In the genomic region with DNA sequence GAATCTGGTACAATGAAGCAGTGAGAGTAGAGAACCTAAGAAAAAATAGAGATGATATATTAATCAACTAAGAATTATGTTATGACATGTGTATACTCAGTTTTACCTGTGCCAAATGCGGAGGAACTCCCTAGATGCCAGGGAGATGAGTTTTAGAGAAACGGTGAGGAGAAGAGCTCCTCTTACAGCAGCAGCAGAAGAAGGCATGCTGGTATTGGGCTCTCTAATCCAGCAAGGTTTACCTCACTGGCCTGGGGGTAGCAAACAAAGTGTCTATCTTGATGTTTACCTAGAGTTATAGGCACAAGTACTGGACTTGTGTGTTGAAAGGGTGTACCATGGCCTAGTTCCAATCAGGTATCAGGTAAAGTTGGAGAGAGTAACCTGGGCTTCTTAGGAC, we compare ENCODE assay signal across 17 cellular contexts. TPM values are rescaled to one million over a fixed set of nuclear protein-coding genes. Genes with fewer than 3 reads are reported as not detected.
DNase-seq lines count a peak whose midpoint lies in the region; ATAC-seq and TF ChIP-seq lines count a peak whose summit lies in the region.
"Had no signal": no experiment of that assay in that cellular context is flagged by ENCODE, and none has a peak within 500 bp of the region (broad histone marks: within the 10 kb centered on the region; RNA-seq: fewer than 3 reads in every experiment).

No MANE protein-coding gene starts in this region.

- H3K4me1 Mint-ChIP-seq in glutamatergic neuron (ENCODE audit: low read depth, unreplicated experiment): no peaks in the 10 kb centered on the region
- H3K4me1 Mint-ChIP-seq: B cell; CD4-positive, CD25-positive, alpha-beta regulatory T cell had no signal

- no peak overlapping the region for H3K27ac Mint-ChIP-seq in glutamatergic neuron (ENCODE audit: unreplicated experiment)
- H3K27ac Mint-ChIP-seq: B cell; CD4-positive, CD25-positive, alpha-beta regulatory T cell; CD8-positive, alpha-beta T cell; HFFc6 had no signal

- no peak overlapping the region for H3K27ac ChIP-seq in RWPE2 (ENCODE audit: poor library complexity, severe bottlenecking)
- H3K27ac ChIP-seq in epithelial cell of prostate: peak overlapping the region; percentile 14
- no peak overlapping the region for H3K27ac ChIP-seq in caudate nucleus (ENCODE audit: low read depth, low read length)
- H3K27ac ChIP-seq: BLaER1, C4-2B had no signal

- no peaks in the 10 kb centered on the region for H3K9me3 Mint-ChIP-seq in glutamatergic neuron (ENCODE audit: unreplicated experiment)
- H3K9me3 Mint-ChIP-seq: CD8-positive, alpha-beta T cell; HFFc6 had no signal

- peaks cover 15% of the 10 kb centered on the region for H3K4me1 ChIP-seq in RWPE2 (ENCODE audit: insufficient read depth, poor library complexity, severe bottlenecking)
- H3K4me1 ChIP-seq: BLaER1, Caco-2, HAP-1 had no signal

- H3K4me3 ChIP-seq in LNCaP clone FGC (ENCODE audit: low read depth, low read length) (no peak overlapping the region), RWPE2 (ENCODE audit: severe bottlenecking) (no peak overlapping the region)
- H3K4me3 ChIP-seq: BLaER1, HAP-1 had no signal

- no peaks in the 10 kb centered on the region for H3K36me3 ChIP-seq in RWPE2 (ENCODE audit: low read depth)
- H3K36me3 ChIP-seq: BLaER1, HAP-1 had no signal

- no peaks in the 10 kb centered on the region for H3K9me3 ChIP-seq in RWPE2 (ENCODE audit: severe bottlenecking)
- H3K9me3 ChIP-seq: BLaER1, Caco-2, HAP-1 had no signal

- no peak overlapping the region for H3K4me3 Mint-ChIP-seq in glutamatergic neuron (ENCODE audit: unreplicated experiment)
- H3K4me3 Mint-ChIP-seq: B cell; CD4-positive, CD25-positive, alpha-beta regulatory T cell; CD8-positive, alpha-beta T cell; HFFc6 had no signal

- no peaks in the 10 kb centered on the region for H3K36me3 Mint-ChIP-seq in glutamatergic neuron (ENCODE audit: unreplicated experiment)
- H3K36me3 Mint-ChIP-seq: CD4-positive, CD25-positive, alpha-beta regulatory T cell; CD8-positive, alpha-beta T cell had no signal

- no peaks in the 10 kb centered on the region for H3K27me3 ChIP-seq in RWPE2 (ENCODE audit: insufficient read depth, poor library complexity, severe bottlenecking)
- H3K27me3 ChIP-seq: BLaER1 had no signal

- peak; percentile 63 for ATAC-seq in RWPE2 (ENCODE audit: low read depth)
- ATAC-seq: CD8-positive, alpha-beta T cell had no signal

- DNase-seq in LNCaP clone FGC (ENCODE audit: low read depth) (peak; percentile 76), RWPE2 (ENCODE audit: low spot score) (no peak), epithelial cell of prostate (ENCODE audit: low read depth, low spot score) (peak; percentile 24), caudate nucleus (lab: John Stamatoyannopoulos, UW) (no peak), middle frontal gyrus (ENCODE audit: extremely low spot score, low spot score) (no peak), glutamatergic neuron (no peak)
- DNase-seq: Caco-2; CD4-positive, CD25-positive, alpha-beta regulatory T cell; CD8-positive, alpha-beta T cell; DMS153; DND-41; GOT3; HFFc6 had no signal

- TF ChIP-seq CTCF in LNCaP clone FGC (IDR thresholded peaks at IDR 0.05; ENCODE audit: control insufficient read depth, extremely low read depth, insufficient read depth) (no peak), RWPE2 (IDR thresholded peaks at IDR 0.05; ENCODE audit: poor library complexity, severe bottlenecking) (no peak), glutamatergic neuron (IDR thresholded peaks at IDR 0.05; ENCODE audit: partially characterized antibody, unreplicated experiment) (no peak)

- H3K27me3 Mint-ChIP-seq in glutamatergic neuron (ENCODE audit: unreplicated experiment): no peaks in the 10 kb centered on the region

RNA-seq across cellular contexts. Expression of a gene that starts 28.9 kb away (rescaled TPM):
- total RNA-seq in glutamatergic neuron (ENCODE audit: unreplicated experiment): 2.5 TPM
- total RNA-seq: CD8-positive, alpha-beta T cell had no signal

Comparison
In these comparisons a context has a peak if more than half of its experiments do, and no peak if none do; other contexts are left out.
1. DNase-seq: peak in LNCaP clone FGC (single experiment) and epithelial cell of prostate (single experiment); none in RWPE2 (single experiment), caudate nucleus (0 of 61), middle frontal gyrus (single experiment) and glutamatergic neuron (single experiment).